Comparison of ENCODE assay signal across 9 cellular contexts in genomic region chr1:42930178-42931107, GRCh38. TPM values are rescaled to one million over a fixed set of nuclear protein-coding genes. Genes with fewer than 3 reads are reported as not detected.
A peak's percentile ranks its signal among the peaks of the same experiment; 100 is the strongest.
DNase-seq lines count a peak whose midpoint lies in the region; ATAC-seq, FAIRE-seq and TF ChIP-seq lines count a peak whose summit lies in the region.
"Had no signal": no experiment of that assay in that cellular context is flagged by ENCODE, and none has a peak within 500 bp of the region (broad histone marks: within the 10 kb centered on the region; RNA-seq: fewer than 3 reads in every experiment).

No MANE protein-coding gene starts in this region.

- peak overlapping the region; percentile 91 for H3K27ac Mint-ChIP-seq in CD4-positive, alpha-beta T cell
- peak overlapping the region; percentile 87 for H3K27ac Mint-ChIP-seq in activated naive CD8-positive, alpha-beta T cell treated with anti-CD3 and anti-CD28 coated beads, Interleukin-2, amount 50 U/mL, for 24 hours

- no peak for DNase-seq in CD4-positive, alpha-beta T cell
- no peak for DNase-seq in HCT116 (ENCODE audit: low read depth, low spot score)
- no peak for DNase-seq in activated naive CD8-positive, alpha-beta T cell treated with anti-CD3 and anti-CD28 coated beads, Interleukin-2, amount 50 U/mL, for 24 hours
- no peak for DNase-seq in neuronal stem cell (ENCODE audit: low spot score)
- no peak for DNase-seq in NCI-H2081 treated with DMSO at 0.1 percent for 48 hours (lab: John Stamatoyannopoulos, UW)
- DNase-seq in HTR-8/SVneo (ENCODE audit: insufficient read length, low spot score): no peak

- no peak overlapping the region for H4K91ac ChIP-seq in neuronal stem cell (ENCODE audit: low read depth, low read length, poor library complexity)

- POLR2A ChIA-PET in CD4-positive, alpha-beta T cell (lab: Charles Lee): interaction anchor here (1.2 kb wide), 1 partner anchor 27 kb away, joined by 3 read pairs; no protein-coding TSS in a partner anchor
- POLR2A ChIA-PET in HCT116 (lab: Charles Lee): no interaction called here

- H2AFZ ChIP-seq in HCT116 (ENCODE audit: low read depth, low read length, poor library complexity, severe bottlenecking) (no peak overlapping the region), neuronal stem cell (ENCODE audit: low read length) (no peak overlapping the region)

- no peak overlapping the region for H3K4ac ChIP-seq in neuronal stem cell (ENCODE audit: low read length)

- BruUV-seq in HCT116 (replicated peaks; lab: Mats Ljungman, UMichigan): no TSS peak

- TF ChIP-seq RAD21 in HCT116 (IDR thresholded peaks at IDR 0.05; ENCODE audit: low read depth): no peak

- no peaks in the 10 kb centered on the region for H3K9me3 ChIP-seq in CD4-positive, alpha-beta T cell (ENCODE audit: control insufficient read depth, low read length)
- no peaks in the 10 kb centered on the region for H3K9me3 ChIP-seq in HCT116 (ENCODE audit: control insufficient read depth in 1 of 2, insufficient read depth in 1 of 2, low read depth in 1 of 2, low read length in 2 of 2)
- peaks cover 0 to 4% of the 10 kb centered on the region in 2 donors for H3K9me3 ChIP-seq in neuronal stem cell (replicated peaks in 1 of 2; ENCODE audit: control insufficient read depth in 2 of 2, insufficient read depth in 1 of 2, low read depth in 1 of 2, low read length in 2 of 2)
- H3K9me3 ChIP-seq: suprapubic skin had no signal

- H2AK5ac ChIP-seq in neuronal stem cell (ENCODE audit: low read depth, low read length): no peak overlapping the region

- no peak overlapping the region for H2BK120ac ChIP-seq in neuronal stem cell (ENCODE audit: low read depth, low read length)

- peak overlapping the region; percentile 37 for H3K23ac ChIP-seq in neuronal stem cell (ENCODE audit: low read depth, low read length, poor library complexity)

- no peaks in the 10 kb centered on the region for H3K27me3 Mint-ChIP-seq in CD4-positive, alpha-beta T cell
- H3K27me3 Mint-ChIP-seq in activated naive CD8-positive, alpha-beta T cell treated with anti-CD3 and anti-CD28 coated beads, Interleukin-2, amount 50 U/mL, for 24 hours: no peaks in the 10 kb centered on the region

- peaks cover 81% of the 10 kb centered on the region for H3K36me3 Mint-ChIP-seq in CD4-positive, alpha-beta T cell (ENCODE audit: low read depth)
- peaks cover 62% of the 10 kb centered on the region for H3K36me3 Mint-ChIP-seq in activated naive CD8-positive, alpha-beta T cell treated with anti-CD3 and anti-CD28 coated beads, Interleukin-2, amount 50 U/mL, for 24 hours (ENCODE audit: low read depth)

- no peak for TF ChIP-seq CTCF in CD4-positive, alpha-beta T cell (IDR thresholded peaks at IDR 0.05)
- no peak for TF ChIP-seq CTCF in HCT116 (IDR thresholded peaks at IDR 0.05 in 2 of 3, conservative IDR thresholded peaks at IDR 0.05 in 1 of 3; ENCODE audit: borderline replicate concordance in 1 of 3, insufficient read depth in 1 of 3, low read depth in 2 of 3, low read length in 2 of 3)

- H3K4me1 ChIP-seq in HCT116 (ENCODE audit: control insufficient read depth in 1 of 2, insufficient read depth in 2 of 2, low read length in 2 of 2): peaks cover 39 to 68% of the 10 kb centered on the region in 2 experiments
- H3K4me1 ChIP-seq in neuronal stem cell (ENCODE audit: control insufficient read depth in 2 of 2, insufficient read depth in 1 of 2, low read depth in 1 of 2, low read length in 2 of 2): peaks cover 6 to 32% of the 10 kb centered on the region in 2 donors

- peak overlapping the region; percentile 67 for H2BK5ac ChIP-seq in neuronal stem cell (ENCODE audit: low read length)

- H3K4me3 Mint-ChIP-seq in CD4-positive, alpha-beta T cell: peak overlapping the region; percentile 53
- H3K4me3 Mint-ChIP-seq in activated naive CD8-positive, alpha-beta T cell treated with anti-CD3 and anti-CD28 coated beads, Interleukin-2, amount 50 U/mL, for 24 hours: peak overlapping the region; percentile 67

- no peak overlapping the region for H2BK15ac ChIP-seq in neuronal stem cell (ENCODE audit: low read length)

- H3K9ac ChIP-seq in HCT116 (ENCODE audit: low read length) (no peak overlapping the region), neuronal stem cell (ENCODE audit: low read depth, low read length, poor library complexity) (peak overlapping the region; percentile 65)

- intact Hi-C loops in CD4-positive, alpha-beta T cell (cut with DNase I, micrococcal nuclease): loop anchor here in 1 of 2 experiments (10.0 kb wide), 1 partner anchor 476 kb away; the partner anchor contains the start of genes PPCS and ZMYND12
- intact Hi-C loops in HCT116 (cut with micrococcal nuclease): loop anchor here (1.0 kb wide), 1 partner anchor 143 kb away; no protein-coding TSS in a partner anchor

- peaks cover 27 to 59% of the 10 kb centered on the region in 2 experiments for H3K36me3 ChIP-seq in HCT116 (ENCODE audit: control insufficient read depth in 1 of 2, insufficient read depth in 2 of 2, low read length in 2 of 2)
- peaks cover 87 to 100% of the 10 kb centered on the region in 2 donors for H3K36me3 ChIP-seq in neuronal stem cell (replicated peaks in 1 of 2; ENCODE audit: control insufficient read depth in 2 of 2, insufficient read depth in 2 of 2, low read length in 2 of 2)

- H3K27ac ChIP-seq in CD4-positive, alpha-beta T cell (ENCODE audit: low read depth, low read length): peak overlapping the region; percentile 82
- H3K27ac ChIP-seq in HCT116 (ENCODE audit: low read depth, low read length): peak overlapping the region; percentile 76; the same call in 1 of the 2 replicates
- H3K27ac ChIP-seq in neuronal stem cell (replicated peaks; ENCODE audit: low read length): peak overlapping the region; percentile 42

- FAIRE-seq in HTR-8/SVneo (lab: Jason Lieb, UNC): no peak

- H3K4me2 ChIP-seq in HCT116 (ENCODE audit: low read length): no peak overlapping the region
- no peak overlapping the region for H3K4me2 ChIP-seq in neuronal stem cell (ENCODE audit: insufficient read depth, low read length, poor library complexity, severe bottlenecking)

- no CpG with 5 or more reads among the region's 25 CpGs for WGBS in neuronal stem cell (ENCODE audit: extremely low coverage in 2 of 2, insufficient read length in 2 of 2, insufficient replicate concordance in 1 of 2), 2 donors

- H3K4me3 ChIP-seq in HCT116 (replicated peaks in 1 of 2; ENCODE audit: low read depth in 1 of 2, low read length in 2 of 2) (no peak overlapping the region), neuronal stem cell (ENCODE audit: low read length in 2 of 2) (no peak overlapping the region)
- H3K4me3 ChIP-seq: suprapubic skin had no signal

- peaks cover 71% of the 10 kb centered on the region for H3K4me1 Mint-ChIP-seq in CD4-positive, alpha-beta T cell (ENCODE audit: low read depth)
- peaks cover 84% of the 10 kb centered on the region for H3K4me1 Mint-ChIP-seq in activated naive CD8-positive, alpha-beta T cell treated with anti-CD3 and anti-CD28 coated beads, Interleukin-2, amount 50 U/mL, for 24 hours

- H4K20me1 ChIP-seq in HCT116 (ENCODE audit: insufficient read depth): no peaks in the 10 kb centered on the region

- CTCF ChIA-PET in CD4-positive, alpha-beta T cell (lab: Charles Lee): no interaction called here
- CTCF ChIA-PET in HCT116 (lab: Charles Lee): interaction anchor here (1.5 kb wide), 1 partner anchor 143 kb away, joined by 3 read pairs; no protein-coding TSS in a partner anchor

- peaks cover 55% of the 10 kb centered on the region for H3K79me2 ChIP-seq in HCT116 (ENCODE audit: insufficient read depth, low read length)

- H3K27me3 ChIP-seq in CD4-positive, alpha-beta T cell (ENCODE audit: control insufficient read depth, insufficient read depth, low read length): no peaks in the 10 kb centered on the region
- no peaks in the 10 kb centered on the region for H3K27me3 ChIP-seq in HCT116 (ENCODE audit: insufficient read depth, low read length)
- H3K27me3 ChIP-seq in neuronal stem cell (ENCODE audit: control insufficient read depth in 3 of 3, insufficient read depth in 3 of 3, low read depth in 1 of 3, low read length in 3 of 3): no peaks in the 10 kb centered on the region
- H3K27me3 ChIP-seq: suprapubic skin had no signal

- H3K14ac ChIP-seq in neuronal stem cell (ENCODE audit: low read length): peak overlapping the region; percentile 31

- TF ChIP-seq POLR2A in HCT116 (IDR thresholded peaks at IDR 0.05; ENCODE audit: borderline replicate concordance, extremely low read depth, insufficient read depth, insufficient read length): no peak

- no peak overlapping the region for H2BK12ac ChIP-seq in neuronal stem cell (ENCODE audit: low read length)

- no peak for ATAC-seq in CD4-positive, alpha-beta T cell (ENCODE audit: poor library complexity)
- ATAC-seq in HCT116 (no peak), HG03565 (IDR thresholded peaks at IDR 0.05; ENCODE audit: unreplicated experiment) (no peak), HG02885 (IDR thresholded peaks at IDR 0.05; ENCODE audit: poor library complexity, unreplicated experiment) (no peak)
- no peak for ATAC-seq in activated naive CD8-positive, alpha-beta T cell treated with anti-CD3 and anti-CD28 coated beads, Interleukin-2, amount 50 U/mL, for 24 hours

- RAD21 ChIA-PET in HCT116 (lab: Charles Lee; ENCODE audit: low non-redundant PET in 1 of 2, low total read pairs in 2 of 2, uncharacterized antibody in 2 of 2, unreplicated experiment in 2 of 2): no interaction called here

- H3K79me1 ChIP-seq in neuronal stem cell (ENCODE audit: low read depth, low read length): peaks cover 23% of the 10 kb centered on the region

- peak overlapping the region; percentile 2 for H3K18ac ChIP-seq in neuronal stem cell (ENCODE audit: low read length)

- no peaks in the 10 kb centered on the region for H3K9me2 ChIP-seq in HCT116 (ENCODE audit: insufficient read depth)

- no peak overlapping the region for H4K8ac ChIP-seq in neuronal stem cell (ENCODE audit: low read depth, low read length)

- H3K9me3 Mint-ChIP-seq in CD4-positive, alpha-beta T cell: no peaks in the 10 kb centered on the region
- no peaks in the 10 kb centered on the region for H3K9me3 Mint-ChIP-seq in activated naive CD8-positive, alpha-beta T cell treated with anti-CD3 and anti-CD28 coated beads, Interleukin-2, amount 50 U/mL, for 24 hours

TF ChIP-seq in HCT116, 20 proteins besides CTCF, POLR2A, EP300 and RAD21:
- TF ChIP-seq ZNF274 (IDR thresholded peaks at IDR 0.05; ENCODE audit: low read depth, low read length) (no peak), POLR2AphosphoS5 (IDR thresholded peaks at IDR 0.05; ENCODE audit: low read depth, low read length) (0 out of 2 replicates have a peak, but pooled peaks have one; percentile 9), TCF7L2 (IDR thresholded peaks at IDR 0.05; ENCODE audit: borderline replicate concordance, extremely low read depth, insufficient read depth, insufficient read length) (no peak)

RNA-seq across cellular contexts. Expression of gene SLC2A1, which starts 28.2 kb away (rescaled TPM):
- 10 to 100 TPM; 78.6 to 80.9 TPM for total RNA-seq in CD4-positive, alpha-beta T cell
- 248 TPM for total RNA-seq in HCT116 (2021; ENCODE audit: unreplicated experiment)
- 419 and 518 TPM in 2 replicates for polyA plus RNA-seq in HCT116 (2012)
- polyA plus RNA-seq in neuronal stem cell (2013, experiment 1 of 2): 350 TPM
- polyA plus RNA-seq in neuronal stem cell (2013, experiment 2 of 2): 351 TPM
